Comparison of ENCODE assay signal across 18 cellular contexts in the genomic region with DNA sequence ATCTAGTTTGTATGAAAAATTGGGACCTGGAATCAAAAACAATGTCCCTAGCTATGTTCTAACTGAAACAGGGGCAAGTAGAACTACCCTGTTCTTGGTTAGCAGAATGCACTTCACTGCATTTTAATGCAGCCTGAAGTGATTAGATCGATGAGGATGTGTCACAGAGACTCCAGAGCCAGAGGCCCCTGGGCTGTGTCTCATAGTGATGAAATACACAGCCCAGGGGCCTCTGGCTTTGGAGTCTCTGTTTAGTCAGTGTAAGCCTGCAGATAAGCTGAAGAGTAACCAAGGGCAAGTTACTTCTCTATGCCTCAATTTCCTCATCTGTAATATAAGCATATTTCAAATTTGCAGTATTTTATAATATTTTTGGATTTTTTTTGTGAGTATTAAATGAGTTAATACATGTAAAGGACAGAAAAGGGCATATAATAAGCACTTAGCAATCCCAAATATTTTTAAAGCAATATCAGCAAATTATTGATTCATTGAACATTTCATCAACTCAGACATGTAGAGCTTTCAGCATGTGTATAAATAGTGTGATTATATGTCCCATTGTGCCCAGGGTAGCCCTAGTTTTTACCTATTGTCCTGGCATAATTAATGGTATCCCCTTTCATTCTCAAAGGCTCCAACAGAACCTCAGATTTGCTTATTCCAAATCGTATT. TPM values are rescaled to one million over a fixed set of nuclear protein-coding genes. Genes with fewer than 3 reads are reported as not detected.
DNase-seq lines count a peak whose midpoint lies in the region; ATAC-seq, FAIRE-seq and TF ChIP-seq lines count a peak whose summit lies in the region.
"Had no signal": no experiment of that assay in that cellular context is flagged by ENCODE, and none has a peak within 500 bp of the region (broad histone marks: within the 10 kb centered on the region; RNA-seq: fewer than 3 reads in every experiment).

No MANE protein-coding gene starts in this region.

- H3K36me3 ChIP-seq in HEK293 (ENCODE audit: control insufficient read depth in 2 of 2, insufficient read depth in 1 of 2, low read length in 2 of 2) (no peaks in the 10 kb centered on the region), astrocyte (ENCODE audit: insufficient read depth, low read length) (no peaks in the 10 kb centered on the region)
- H3K36me3 ChIP-seq: BLaER1 had no signal

- H3K27me3 ChIP-seq in astrocyte (ENCODE audit: insufficient read depth, low read length): no peaks in the 10 kb centered on the region
- H3K27me3 ChIP-seq: BLaER1 had no signal

- no peak overlapping the region for H3K4me2 ChIP-seq in astrocyte (ENCODE audit: low read length)
- H3K4me2 ChIP-seq: BLaER1 had no signal

- no peaks in the 10 kb centered on the region for H3K27me3 Mint-ChIP-seq in astrocyte (ENCODE audit: low read depth, unreplicated experiment)

- H3K4me3 ChIP-seq in AG09309 (ENCODE audit: control insufficient read depth, low read depth, low read length) (no peak overlapping the region), HEK293 (ENCODE audit: low read depth, low read length) (no peak overlapping the region), astrocyte (ENCODE audit: insufficient read depth, low read depth, low read length) (no peak overlapping the region)
- H3K4me3 ChIP-seq: BLaER1 had no signal

- H3K27ac ChIP-seq in HEK293 (ENCODE audit: extremely low read depth, low read depth, low read length) (no peak overlapping the region), astrocyte (ENCODE audit: low read depth, low read length) (no peak overlapping the region)
- H3K27ac ChIP-seq: BLaER1 had no signal

- H4K20me1 ChIP-seq in astrocyte (ENCODE audit: insufficient read depth, low read length): no peaks in the 10 kb centered on the region
- H4K20me1 ChIP-seq: BLaER1 had no signal

- H2AFZ ChIP-seq in astrocyte (ENCODE audit: low read depth, low read length): no peak overlapping the region

- H3K9ac ChIP-seq in astrocyte (ENCODE audit: low read length): no peak overlapping the region
- H3K9ac ChIP-seq: BLaER1 had no signal

- H3K27ac Mint-ChIP-seq in astrocyte (ENCODE audit: unreplicated experiment): no peak overlapping the region
- H3K27ac Mint-ChIP-seq: stimulated activated naive CD8-positive, alpha-beta T cell treated with anti-CD3 and anti-CD28 coated beads, Interleukin-15, amount 100 ng/mL, for 72 hours had no signal

- H3K9me3 ChIP-seq in HEK293 (ENCODE audit: control insufficient read depth, insufficient read depth, low read depth, low read length) (no peaks in the 10 kb centered on the region), astrocyte (ENCODE audit: insufficient read depth, low read depth, low read length) (no peaks in the 10 kb centered on the region)

- H3K79me2 ChIP-seq in astrocyte (ENCODE audit: insufficient read depth, low read length): no peaks in the 10 kb centered on the region

- no peak for FAIRE-seq in astrocyte (lab: Jason Lieb, UNC)
- FAIRE-seq: islet of Langerhans, RCC 7860 had no signal

- no peak for TF ChIP-seq CTCF in AG09309 (IDR thresholded peaks at IDR 0.05; ENCODE audit: control insufficient read depth, insufficient read depth, low read depth, low read length, missing control alignments)
- TF ChIP-seq CTCF in HEK293 (tag by site-specific recombination; IDR thresholded peaks at IDR 0.05): no peak
- TF ChIP-seq CTCF in astrocyte (IDR thresholded peaks at IDR 0.05; ENCODE audit: insufficient read depth, low read depth, low read length): no peak

- peaks cover 1% of the 10 kb centered on the region for H3K9me3 Mint-ChIP-seq in astrocyte (ENCODE audit: unreplicated experiment)
- H3K9me3 Mint-ChIP-seq: stimulated activated naive CD8-positive, alpha-beta T cell treated with anti-CD3 and anti-CD28 coated beads, Interleukin-15, amount 100 ng/mL, for 72 hours had no signal

- ATAC-seq in GM18861 (IDR thresholded peaks at IDR 0.05; ENCODE audit: unreplicated experiment): no peak
- ATAC-seq: stimulated activated naive CD8-positive, alpha-beta T cell treated with anti-CD3 and anti-CD28 coated beads, Interleukin-15, amount 100 ng/mL, for 72 hours had no signal

- H3K4me1 ChIP-seq in HEK293 (ENCODE audit: control insufficient read depth, insufficient read depth, low read length) (no peaks in the 10 kb centered on the region), astrocyte (ENCODE audit: insufficient read depth, low read length) (no peaks in the 10 kb centered on the region)
- H3K4me1 ChIP-seq: BLaER1 had no signal

- POLR2A ChIA-PET in HEK293 (lab: Yijun Ruan, JAX): no interaction called here

- peak; percentile 32 for DNase-seq in AG09309 (ENCODE audit: low read depth)
- peak; percentile 12 for DNase-seq in astrocyte (ENCODE audit: low read depth)
- DNase-seq in hepatic stellate cell (ENCODE audit: low spot score): peak; percentile 26
- no peak for DNase-seq in NCI-H2029 treated with DMSO at 0.1 percent for 48 hours (lab: John Stamatoyannopoulos, UW)
- no peak for DNase-seq in activated CD4-positive, alpha-beta T cell treated with anti-CD3 and anti-CD28 coated beads, Interleukin-2, amount 50 U/mL, for 48 hours
- no peak for DNase-seq in GM19240 (ENCODE audit: insufficient read length, low spot score)
- DNase-seq: activated gamma-delta T cell; DMS79; NCI-H1092 treated with DMSO at 0.1 percent for 48 hours; stimulated activated naive CD8-positive, alpha-beta T cell treated with anti-CD3 and anti-CD28 coated beads, Interleukin-15, amount 100 ng/mL, for 72 hours had no signal

- CTCF ChIA-PET in HEK293 (lab: Yijun Ruan, JAX): interaction anchor here (0.6 to 4.8 kb wide), 7 partner anchors 9 to 396 kb away, joined by 3 to 32 read pairs (median 6); no protein-coding TSS in a partner anchor

- no peak overlapping the region for H3K4me3 Mint-ChIP-seq in astrocyte (ENCODE audit: unreplicated experiment)
- H3K4me3 Mint-ChIP-seq: stimulated activated naive CD8-positive, alpha-beta T cell treated with anti-CD3 and anti-CD28 coated beads, Interleukin-15, amount 100 ng/mL, for 72 hours had no signal

- no peaks in the 10 kb centered on the region for H3K4me1 Mint-ChIP-seq in astrocyte (ENCODE audit: low read depth, unreplicated experiment)
- H3K4me1 Mint-ChIP-seq: stimulated activated naive CD8-positive, alpha-beta T cell treated with anti-CD3 and anti-CD28 coated beads, Interleukin-15, amount 100 ng/mL, for 72 hours had no signal

- H3K36me3 Mint-ChIP-seq in astrocyte (ENCODE audit: low read depth, unreplicated experiment): no peaks in the 10 kb centered on the region

TF ChIP-seq in HEK293, 187 proteins besides CTCF, POLR2A, EP300 and RAD21:
- TF ChIP-seq ZNF473 (tag by site-specific recombination; IDR thresholded peaks at IDR 0.05) (no peak), ZBTB20 (tag by site-specific recombination; IDR thresholded peaks at IDR 0.05) (peak; percentile 72)

RNA-seq across cellular contexts. Expression of gene APOBEC4, which starts 23.5 kb away (rescaled TPM):
- total RNA-seq in astrocyte: not detected in 2 replicates
- total RNA-seq: cerebellum, H4, renal cortical epithelial cell had no signal

RNA-seq across cellular contexts. Expression of gene ARPC5, which starts 41.1 kb away (rescaled TPM):
- total RNA-seq in astrocyte: 171 and 180 TPM in 2 replicates

Comparison
In these comparisons a context has a peak if more than half of its experiments do, and no peak if none do; other contexts are left out.
1. DNase-seq: peak in AG09309 (single experiment), astrocyte (single experiment) and hepatic stellate cell (single experiment); none in NCI-H2029 treated with DMSO at 0.1 percent for 48 hours (single experiment), activated CD4-positive, alpha-beta T cell treated with anti-CD3 and anti-CD28 coated beads, Interleukin-2, amount 50 U/mL, for 48 hours (0 of 2) and GM19240 (single experiment).